10 cellular contexts compared by ENCODE assay signal in genomic region chr4:83561381-83561780, GRCh38. TPM values are rescaled to one million over a fixed set of nuclear protein-coding genes. Genes with fewer than 3 reads are reported as not detected.
A peak's percentile ranks its signal among the peaks of the same experiment; 100 is the strongest.
DNase-seq lines count a peak whose midpoint lies in the region; ATAC-seq and TF ChIP-seq lines count a peak whose summit lies in the region.
"Had no signal": no experiment of that assay in that cellular context is flagged by ENCODE, and none has a peak within 500 bp of the region (broad histone marks: within the 10 kb centered on the region; RNA-seq: fewer than 3 reads in every experiment).

No MANE protein-coding gene starts in this region.

- H2AFZ ChIP-seq in osteoblast (ENCODE audit: low read length): no peak overlapping the region

- in situ Hi-C loops in SK-MEL-5 (cut with HindIII; ENCODE audit: low pct_unique_long_range_greater_than_20kb, low sequenced_read_pairs): no loop called here

- H3K36me3 ChIP-seq in testis (ENCODE audit: low read depth, missing control alignments) (no peaks in the 10 kb centered on the region), osteoblast (ENCODE audit: insufficient read depth, low read length) (no peaks in the 10 kb centered on the region)
- H3K36me3 ChIP-seq: esophagus squamous epithelium had no signal

- no peaks in the 10 kb centered on the region for H4K20me1 ChIP-seq in osteoblast (ENCODE audit: insufficient read depth, low read length)

- H3K4me3 Mint-ChIP-seq in activated naive CD4-positive, alpha-beta T cell treated with anti-CD3 and anti-CD28 coated beads, Interleukin-2, amount 10 ng/mL, durations not matched to agents 7 days and 5 days: no peak overlapping the region

- no peak for TF ChIP-seq POLR2A in testis (IDR thresholded peaks at IDR 0.05)

- H3K4me1 Mint-ChIP-seq in activated naive CD4-positive, alpha-beta T cell treated with anti-CD3 and anti-CD28 coated beads, Interleukin-2, amount 10 ng/mL, durations not matched to agents 7 days and 5 days: peaks cover 9% of the 10 kb centered on the region

- H3K4me3 ChIP-seq in testis: no peak overlapping the region
- no peak overlapping the region for H3K4me3 ChIP-seq in osteoblast (ENCODE audit: insufficient read depth, low read length)
- H3K4me3 ChIP-seq: esophagus squamous epithelium had no signal

- TF ChIP-seq CTCF in testis (IDR thresholded peaks at IDR 0.05) (no peak), osteoblast (IDR thresholded peaks at IDR 0.05; ENCODE audit: extremely low read depth, low read depth, low read length) (no peak)

- no peak overlapping the region for H3K4me2 ChIP-seq in osteoblast (ENCODE audit: insufficient read depth, low read length)

- no peaks in the 10 kb centered on the region for H3K9me3 Mint-ChIP-seq in activated naive CD4-positive, alpha-beta T cell treated with anti-CD3 and anti-CD28 coated beads, Interleukin-2, amount 50 U/mL, for 72 hours
- no peaks in the 10 kb centered on the region for H3K9me3 Mint-ChIP-seq in activated naive CD4-positive, alpha-beta T cell treated with anti-CD3 and anti-CD28 coated beads, Interleukin-2, amount 10 ng/mL, durations not matched to agents 7 days and 5 days

- H3K36me3 Mint-ChIP-seq in activated naive CD4-positive, alpha-beta T cell treated with anti-CD3 and anti-CD28 coated beads, Interleukin-2, amount 50 U/mL, for 72 hours: no peaks in the 10 kb centered on the region
- H3K36me3 Mint-ChIP-seq in activated naive CD4-positive, alpha-beta T cell treated with anti-CD3 and anti-CD28 coated beads, Interleukin-2, amount 10 ng/mL, durations not matched to agents 7 days and 5 days: no peaks in the 10 kb centered on the region

- peaks cover 5% of the 10 kb centered on the region for H3K27me3 Mint-ChIP-seq in activated naive CD4-positive, alpha-beta T cell treated with anti-CD3 and anti-CD28 coated beads, Interleukin-2, amount 10 ng/mL, durations not matched to agents 7 days and 5 days

- DNase-seq in activated naive CD4-positive, alpha-beta T cell treated with anti-CD3 and anti-CD28 coated beads, Interleukin-2, amount 50 U/mL, for 72 hours (ENCODE audit: low spot score in 2 of 2): no peak
- DNase-seq in activated naive CD4-positive, alpha-beta T cell treated with anti-CD3 and anti-CD28 coated beads, Interleukin-2, amount 10 ng/mL, durations not matched to agents 7 days and 5 days: no peak
- DNase-seq in SK-MEL-5 (ENCODE audit: low read depth, low spot score): peak; percentile 94
- DNase-seq in glomerular visceral epithelial cell (ENCODE audit: extremely low spot score): peak; percentile 73
- DNase-seq in testis: peak; percentile 25
- no peak for DNase-seq in osteoblast (ENCODE audit: insufficient read length, low spot score, missing footprints)
- DNase-seq in activated CD8-positive, alpha-beta memory T cell treated with anti-CD3 and anti-CD28 coated beads, Interleukin-2, amount 50 U/mL, for 4 hours: no peak
- DNase-seq: DMS 273 treated with DMSO at 0.1 percent for 48 hours, esophagus squamous epithelium had no signal

- H3K4me1 ChIP-seq in testis: no peaks in the 10 kb centered on the region
- peaks cover 10% of the 10 kb centered on the region for H3K4me1 ChIP-seq in osteoblast (ENCODE audit: insufficient read depth, low read length)

- 46 to 66% methylated on average over 2 of the region's 2 CpGs for WGBS in testis, 2 donors

- H3K27ac ChIP-seq in testis: no peak overlapping the region
- H3K27ac ChIP-seq in osteoblast (ENCODE audit: low read depth, low read length): no peak overlapping the region
- H3K27ac ChIP-seq: esophagus squamous epithelium had no signal

- H3K9me3 ChIP-seq in testis: no peaks in the 10 kb centered on the region
- no peaks in the 10 kb centered on the region for H3K9me3 ChIP-seq in osteoblast (ENCODE audit: low read depth, low read length)
- H3K9me3 ChIP-seq: esophagus squamous epithelium had no signal

- CTCF ChIA-PET in activated naive CD4-positive, alpha-beta T cell treated with anti-CD3 and anti-CD28 coated beads, Interleukin-2, amount 10 ng/mL, durations not matched to agents 7 days and 5 days (lab: Charles Lee): no interaction called here

- intact Hi-C loops in testis (cut with DNase I; ENCODE audit: low total_unique reads): no loop called here

- peak; percentile 37 to 40 for ATAC-seq in activated naive CD4-positive, alpha-beta T cell treated with anti-CD3 and anti-CD28 coated beads, Interleukin-2, amount 50 U/mL, for 72 hours
- ATAC-seq in GM18511 (IDR thresholded peaks at IDR 0.05; ENCODE audit: unreplicated experiment): no peak

- H3K27me3 ChIP-seq in testis: no peaks in the 10 kb centered on the region
- H3K27me3 ChIP-seq in osteoblast (ENCODE audit: insufficient read depth, low read length): no peaks in the 10 kb centered on the region
- H3K27me3 ChIP-seq: esophagus squamous epithelium had no signal

- no peaks in the 10 kb centered on the region for H3K79me2 ChIP-seq in osteoblast (ENCODE audit: insufficient read depth, low read length)

- no peak overlapping the region for H3K27ac Mint-ChIP-seq in activated naive CD4-positive, alpha-beta T cell treated with anti-CD3 and anti-CD28 coated beads, Interleukin-2, amount 50 U/mL, for 72 hours
- no peak overlapping the region for H3K27ac Mint-ChIP-seq in activated naive CD4-positive, alpha-beta T cell treated with anti-CD3 and anti-CD28 coated beads, Interleukin-2, amount 10 ng/mL, durations not matched to agents 7 days and 5 days

RNA-seq across cellular contexts. Expression of gene GPAT3, which starts 25.5 kb away (rescaled TPM):
- total RNA-seq in activated naive CD4-positive, alpha-beta T cell treated with anti-CD3 and anti-CD28 coated beads, Interleukin-2, amount 50 U/mL, for 72 hours: 1 to 10 TPM in 1 of 2 donors, under 1 TPM in 1; 0.74 to 1.0 TPM
- 95.7 and 97.1 TPM in 2 replicates for total RNA-seq in SK-MEL-5 (2014; rRNA removed; shearing (Covaris generic))
- polyA plus RNA-seq in SK-MEL-5 (2015; cell fraction: cytosol; rRNA removed): 83.5 and 93.1 TPM in 2 replicates
- polyA plus RNA-seq in SK-MEL-5 (2015; cell fraction: nucleus; rRNA removed): 68.9 and 80.5 TPM in 2 replicates
- 1 to 10 TPM; 5.7 to 6.4 TPM for total RNA-seq in testis
- 16.2 TPM for polyA plus RNA-seq in testis (ENCODE audit: insufficient read depth, low read depth, low replicate concordance)
- total RNA-seq in osteoblast: 0.36 and 0.59 TPM in 2 replicates

Comparison
In these comparisons a context has a peak if more than half of its experiments do, and no peak if none do; other contexts are left out.
1. DNase-seq: peak in SK-MEL-5 (single experiment), glomerular visceral epithelial cell (single experiment) and testis (single experiment); none in activated naive CD4-positive, alpha-beta T cell treated with anti-CD3 and anti-CD28 coated beads, Interleukin-2, amount 50 U/mL, for 72 hours (0 of 2), activated naive CD4-positive, alpha-beta T cell treated with anti-CD3 and anti-CD28 coated beads, Interleukin-2, amount 10 ng/mL, durations not matched to agents 7 days and 5 days (single experiment), osteoblast (single experiment) and activated CD8-positive, alpha-beta memory T cell treated with anti-CD3 and anti-CD28 coated beads, Interleukin-2, amount 50 U/mL, for 4 hours (single experiment).
2. RNA of gene GPAT3, which starts 25.5 kb away (total RNA-seq): 95.7 to 97.1 TPM in SK-MEL-5; 5.7 to 6.4 TPM in testis, 0.74 to 1.0 TPM in activated naive CD4-positive, alpha-beta T cell treated with anti-CD3 and anti-CD28 coated beads, Interleukin-2, amount 50 U/mL, for 72 hours and 0.36 to 0.59 TPM in osteoblast; every median in the first group is over 10 times any median in the second.